26 cellular contexts compared by ENCODE assay signal in the genomic region with DNA sequence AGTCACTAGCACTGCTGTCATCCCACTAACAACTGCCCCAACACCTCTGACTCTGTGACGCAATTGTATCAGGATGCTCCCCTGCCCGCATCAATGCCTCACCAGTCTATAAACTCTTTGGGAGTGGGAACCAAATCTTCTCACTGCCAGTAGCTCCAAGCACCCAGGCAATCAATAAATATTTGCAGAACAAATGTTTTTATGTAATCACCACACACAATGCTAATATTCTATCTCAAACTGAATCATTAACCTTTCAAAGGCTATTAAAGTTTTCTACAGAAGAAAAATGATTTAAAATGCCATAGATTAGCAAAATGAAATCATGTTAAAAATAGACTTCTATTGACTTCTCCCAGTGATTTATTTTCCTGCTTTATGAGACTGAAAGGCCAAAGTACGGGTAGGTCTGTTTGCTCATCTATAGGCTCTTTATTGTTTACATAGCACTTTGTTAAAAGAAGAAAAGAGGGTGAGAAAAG.
DNase-seq lines count a peak whose midpoint lies in the region; ATAC-seq and TF ChIP-seq lines count a peak whose summit lies in the region.
"Had no signal": no experiment of that assay in that cellular context is flagged by ENCODE, and none has a peak within 500 bp of the region (broad histone marks: within the 10 kb centered on the region; RNA-seq: fewer than 3 reads in every experiment).

No MANE protein-coding gene starts in this region.

- no peak overlapping the region for H3K4me3 Mint-ChIP-seq in CD4-positive, alpha-beta memory T cell
- H3K4me3 Mint-ChIP-seq: activated CD4-positive, alpha-beta T cell treated with anti-CD3 and anti-CD28 coated beads, Interleukin-2, amount 10 ng/mL, durations not matched to agents 7 days and 5 days; activated naive CD8-positive, alpha-beta T cell treated with anti-CD3 and anti-CD28 coated beads for 36 hours; effector memory CD8-positive, alpha-beta T cell had no signal

- POLR2A ChIA-PET in CD4-positive, alpha-beta memory T cell (lab: Charles Lee; ENCODE audit: partially characterized antibody) = no interaction called here

- CTCF ChIA-PET in CD4-positive, alpha-beta memory T cell (lab: Charles Lee; ENCODE audit: partially characterized antibody) = interaction anchor here (1.4 kb wide), 1 partner anchor 9 kb away, joined by 3 read pairs; no protein-coding TSS in a partner anchor

- peak in 1 of 2 donors; percentile 17 for TF ChIP-seq RAD21 in liver (IDR thresholded peaks at IDR 0.05)

- no peak for TF ChIP-seq CTCF in liver (IDR thresholded peaks at IDR 0.05; ENCODE audit: low read depth, low read length, missing input control)

- DNase-seq in NCI-H1092 treated with DMSO at 0.1 percent for 48 hours (lab: John Stamatoyannopoulos, UW) (peak; percentile 19), NCI-H1092 (lab: John Stamatoyannopoulos, UW) (no peak), SHP77 treated with DMSO at 0.1 percent for 48 hours (lab: John Stamatoyannopoulos, UW) (peak; percentile 54), GDM1 (lab: John Stamatoyannopoulos, UW) (no peak), NCI-H1436 treated with DMSO at 0.1 percent for 48 hours (lab: John Stamatoyannopoulos, UW) (no peak)
- no peak for DNase-seq in CD4-positive, alpha-beta memory T cell
- DNase-seq: activated CD4-positive, alpha-beta T cell treated with anti-CD3 and anti-CD28 coated beads, Interleukin-2, amount 10 ng/mL, durations not matched to agents 7 days and 5 days; activated naive CD8-positive, alpha-beta T cell treated with anti-CD3 and anti-CD28 coated beads for 36 hours; cerebellar nuclear complex; effector memory CD8-positive, alpha-beta T cell; HCEC 1CT; NCI-H187 treated with DMSO at 0.1 percent for 48 hours; nucleus accumbens; spleen; stimulated activated CD4-positive, alpha-beta T cell treated with anti-CD3 and anti-CD28 coated beads, Interleukin-4, amount 100 ng/mL, for 24 hours; stimulated activated naive CD8-positive, alpha-beta T cell treated with anti-CD3 and anti-CD28 coated beads, Interleukin-15, Interleukin-2, amounts not matched to agents 100 U/mL and 50 U/mL, for 24 hours; T-helper 2 cell; thyroid gland had no signal

- intact Hi-C loops in CD4-positive, alpha-beta memory T cell (cut with micrococcal nuclease) = no loop called here

- no peak overlapping the region for H3K4me3 ChIP-seq in liver (ENCODE audit: low read depth in 1 of 3, low read length in 3 of 3)
- H3K4me3 ChIP-seq in CD4-positive, alpha-beta memory T cell (ENCODE audit: low read length in 2 of 2) = no peak overlapping the region
- H3K4me3 ChIP-seq: esophagus muscularis mucosa, K562, lung, SJSA1, spleen, thyroid gland had no signal

- H3K9me3 ChIP-seq in liver (ENCODE audit: control insufficient read depth in 4 of 4, low read length in 3 of 4) = no peaks in the 10 kb centered on the region
- H3K9me3 ChIP-seq in CD4-positive, alpha-beta memory T cell (ENCODE audit: control insufficient read depth in 1 of 2, low read length in 2 of 2) = no peaks in the 10 kb centered on the region
- H3K9me3 ChIP-seq: esophagus muscularis mucosa, SJSA1, spleen, thyroid gland had no signal

- H3K9ac ChIP-seq in liver (ENCODE audit: low read depth in 1 of 2, low read length in 2 of 2) = no peak overlapping the region

- H3K27me3 Mint-ChIP-seq in CD4-positive, alpha-beta memory T cell = peaks cover 4 to 8% of the 10 kb centered on the region in 2 donors

- no peaks in the 10 kb centered on the region for H3K27me3 ChIP-seq in liver (ENCODE audit: control insufficient read depth in 4 of 4, insufficient read depth in 4 of 4, low read length in 3 of 4)
- H3K27me3 ChIP-seq in CD4-positive, alpha-beta memory T cell (ENCODE audit: insufficient read depth, low read length) = no peaks in the 10 kb centered on the region
- H3K27me3 ChIP-seq: esophagus muscularis mucosa, SJSA1, spleen, thyroid gland had no signal

- no peaks in the 10 kb centered on the region for H3K9me3 Mint-ChIP-seq in CD4-positive, alpha-beta memory T cell
- H3K9me3 Mint-ChIP-seq: activated CD4-positive, alpha-beta T cell treated with anti-CD3 and anti-CD28 coated beads, Interleukin-2, amount 10 ng/mL, durations not matched to agents 7 days and 5 days; activated naive CD8-positive, alpha-beta T cell treated with anti-CD3 and anti-CD28 coated beads for 36 hours; effector memory CD8-positive, alpha-beta T cell had no signal

- peaks cover 0 to 5% (median 0%) of the 10 kb centered on the region in 4 donors for H3K36me3 ChIP-seq in liver (ENCODE audit: control insufficient read depth in 4 of 4, insufficient read depth in 3 of 4, low read depth in 1 of 4, low read length in 3 of 4)
- no peaks in the 10 kb centered on the region for H3K36me3 ChIP-seq in CD4-positive, alpha-beta memory T cell (ENCODE audit: insufficient read depth, low read length)
- H3K36me3 ChIP-seq: SJSA1, thyroid gland had no signal

- no peak overlapping the region for H3K27ac Mint-ChIP-seq in CD4-positive, alpha-beta memory T cell
- H3K27ac Mint-ChIP-seq: activated CD4-positive, alpha-beta T cell treated with anti-CD3 and anti-CD28 coated beads, Interleukin-2, amount 10 ng/mL, durations not matched to agents 7 days and 5 days; activated naive CD8-positive, alpha-beta T cell treated with anti-CD3 and anti-CD28 coated beads for 36 hours; effector memory CD8-positive, alpha-beta T cell had no signal

- WGBS in liver = 25% methylated on average over 3 of the region's 3 CpGs

- H3K4me1 Mint-ChIP-seq in CD4-positive, alpha-beta memory T cell = no peaks in the 10 kb centered on the region
- H3K4me1 Mint-ChIP-seq: activated CD4-positive, alpha-beta T cell treated with anti-CD3 and anti-CD28 coated beads, Interleukin-2, amount 10 ng/mL, durations not matched to agents 7 days and 5 days; activated naive CD8-positive, alpha-beta T cell treated with anti-CD3 and anti-CD28 coated beads for 36 hours had no signal

- H3K4me1 ChIP-seq in liver (ENCODE audit: control insufficient read depth in 4 of 4, insufficient read depth in 4 of 4, low read length in 3 of 4) = peaks cover 4 to 49% (median 44%) of the 10 kb centered on the region in 4 donors
- no peaks in the 10 kb centered on the region for H3K4me1 ChIP-seq in CD4-positive, alpha-beta memory T cell (ENCODE audit: insufficient read depth, low read length)
- H3K4me1 ChIP-seq: esophagus muscularis mucosa, SJSA1, thyroid gland had no signal

- no peaks in the 10 kb centered on the region for H3K36me3 Mint-ChIP-seq in CD4-positive, alpha-beta memory T cell
- H3K36me3 Mint-ChIP-seq: activated naive CD8-positive, alpha-beta T cell treated with anti-CD3 and anti-CD28 coated beads for 36 hours had no signal

- no peak for ATAC-seq in HG03521 (IDR thresholded peaks at IDR 0.05; ENCODE audit: unreplicated experiment)
- ATAC-seq: effector memory CD8-positive, alpha-beta T cell; K562; Panc1; stimulated activated naive CD8-positive, alpha-beta T cell treated with anti-CD3 and anti-CD28 coated beads, Interleukin-15, Interleukin-2, amounts not matched to agents 100 U/mL and 50 U/mL, for 24 hours had no signal

- peak overlapping the region in 1 of 2 donors; percentile 39 for H3K27ac ChIP-seq in liver (ENCODE audit: low read depth in 1 of 2, low read length in 2 of 2)
- H3K27ac ChIP-seq in CD4-positive, alpha-beta memory T cell (ENCODE audit: low read depth, low read length) = no peak overlapping the region
- H3K27ac ChIP-seq: 22Rv1, esophagus muscularis mucosa, SJSA1, thyroid gland had no signal

TF ChIP-seq in liver, 16 proteins besides CTCF, POLR2A, EP300 and RAD21 (continues in another document):
- TF ChIP-seq NR2F2 (IDR thresholded peaks at IDR 0.05) (no peak), TAF1 (conservative IDR thresholded peaks at IDR 0.05) (no peak), HNF4A (conservative IDR thresholded peaks at IDR 0.05) (peak; percentile 38 to 56), FOXA1 (IDR thresholded peaks at IDR 0.05) (no peak), GABPA (IDR thresholded peaks at IDR 0.05 in 1 of 2, conservative IDR thresholded peaks at IDR 0.05 in 1 of 2) (no peak), RXRA (IDR thresholded peaks at IDR 0.05) (peak; percentile 14 to 36), JUND (IDR thresholded peaks at IDR 0.05) (no peak), SP1 (IDR thresholded peaks at IDR 0.05) (peak; percentile 35), HNF4G (IDR thresholded peaks at IDR 0.05) (no peak), EGR1 (IDR thresholded peaks at IDR 0.05; ENCODE audit: low read depth in 2 of 2) (no peak), YY1 (IDR thresholded peaks at IDR 0.05) (peak; percentile 21), FOXA2 (IDR thresholded peaks at IDR 0.05) (no peak)
- TF ChIP-seq, protein P1, sequence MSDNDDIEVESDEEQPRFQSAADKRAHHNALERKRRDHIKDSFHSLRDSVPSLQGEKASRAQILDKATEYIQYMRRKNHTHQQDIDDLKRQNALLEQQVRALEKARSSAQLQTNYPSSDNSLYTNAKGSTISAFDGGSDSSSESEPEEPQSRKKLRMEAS (IDR thresholded peaks at IDR 0.05) = no peak
- TF ChIP-seq, protein P2, sequence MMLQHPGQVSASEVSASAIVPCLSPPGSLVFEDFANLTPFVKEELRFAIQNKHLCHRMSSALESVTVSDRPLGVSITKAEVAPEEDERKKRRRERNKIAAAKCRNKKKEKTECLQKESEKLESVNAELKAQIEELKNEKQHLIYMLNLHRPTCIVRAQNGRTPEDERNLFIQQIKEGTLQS (IDR thresholded peaks at IDR 0.05) = no peak
- TF ChIP-seq, protein P3, sequence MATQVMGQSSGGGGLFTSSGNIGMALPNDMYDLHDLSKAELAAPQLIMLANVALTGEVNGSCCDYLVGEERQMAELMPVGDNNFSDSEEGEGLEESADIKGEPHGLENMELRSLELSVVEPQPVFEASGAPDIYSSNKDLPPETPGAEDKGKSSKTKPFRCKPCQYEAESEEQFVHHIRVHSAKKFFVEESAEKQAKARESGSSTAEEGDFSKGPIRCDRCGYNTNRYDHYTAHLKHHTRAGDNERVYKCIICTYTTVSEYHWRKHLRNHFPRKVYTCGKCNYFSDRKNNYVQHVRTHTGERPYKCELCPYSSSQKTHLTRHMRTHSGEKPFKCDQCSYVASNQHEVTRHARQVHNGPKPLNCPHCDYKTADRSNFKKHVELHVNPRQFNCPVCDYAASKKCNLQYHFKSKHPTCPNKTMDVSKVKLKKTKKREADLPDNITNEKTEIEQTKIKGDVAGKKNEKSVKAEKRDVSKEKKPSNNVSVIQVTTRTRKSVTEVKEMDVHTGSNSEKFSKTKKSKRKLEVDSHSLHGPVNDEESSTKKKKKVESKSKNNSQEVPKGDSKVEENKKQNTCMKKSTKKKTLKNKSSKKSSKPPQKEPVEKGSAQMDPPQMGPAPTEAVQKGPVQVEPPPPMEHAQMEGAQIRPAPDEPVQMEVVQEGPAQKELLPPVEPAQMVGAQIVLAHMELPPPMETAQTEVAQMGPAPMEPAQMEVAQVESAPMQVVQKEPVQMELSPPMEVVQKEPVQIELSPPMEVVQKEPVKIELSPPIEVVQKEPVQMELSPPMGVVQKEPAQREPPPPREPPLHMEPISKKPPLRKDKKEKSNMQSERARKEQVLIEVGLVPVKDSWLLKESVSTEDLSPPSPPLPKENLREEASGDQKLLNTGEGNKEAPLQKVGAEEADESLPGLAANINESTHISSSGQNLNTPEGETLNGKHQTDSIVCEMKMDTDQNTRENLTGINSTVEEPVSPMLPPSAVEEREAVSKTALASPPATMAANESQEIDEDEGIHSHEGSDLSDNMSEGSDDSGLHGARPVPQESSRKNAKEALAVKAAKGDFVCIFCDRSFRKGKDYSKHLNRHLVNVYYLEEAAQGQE (IDR thresholded peaks at IDR 0.05) = no peak

Comparison
In these comparisons a context has a peak if more than half of its experiments do, and no peak if none do; other contexts are left out.
1. DNase-seq: peak in NCI-H1092 treated with DMSO at 0.1 percent for 48 hours (single experiment) and SHP77 treated with DMSO at 0.1 percent for 48 hours (single experiment); none in NCI-H1092 (single experiment), GDM1 (single experiment), NCI-H1436 treated with DMSO at 0.1 percent for 48 hours (single experiment) and CD4-positive, alpha-beta memory T cell (0 of 5).